In genomic region chr11:57713849-57714248, GRCh38 we compare ENCODE assay signal across 9 cellular contexts. TPM values are rescaled to one million over a fixed set of nuclear protein-coding genes. Genes with fewer than 3 reads are reported as not detected.
DNase-seq lines count a peak whose midpoint lies in the region; ATAC-seq, FAIRE-seq and TF ChIP-seq lines count a peak whose summit lies in the region.
"Had no signal": no experiment of that assay in that cellular context is flagged by ENCODE, and none has a peak within 500 bp of the region (broad histone marks: within the 10 kb centered on the region; RNA-seq: fewer than 3 reads in every experiment).

No MANE protein-coding gene starts in this region.

- H3K4me3 ChIP-seq in A673 (ENCODE audit: low read depth, low read length, poor library complexity, severe bottlenecking) (peak overlapping the region; percentile 73), HFF-Myc (replicated peaks; ENCODE audit: low read depth, low read length) (peak overlapping the region; percentile 100), GM12878 (peak overlapping the region; percentile 97)

- H3K27me3 Mint-ChIP-seq in memory B cell, result no peaks in the 10 kb centered on the region

- H3K9me3 Mint-ChIP-seq in memory B cell, result no peaks in the 10 kb centered on the region

- H3K36me3 ChIP-seq in A673 (ENCODE audit: insufficient read depth, low read length, poor library complexity, severe bottlenecking), result no peaks in the 10 kb centered on the region
- H3K36me3 ChIP-seq in GM12878 (ENCODE audit: control insufficient read depth in 2 of 2, insufficient read depth in 2 of 2, low read length in 1 of 2), result peaks cover 0 to 5% of the 10 kb centered on the region in 2 experiments; a peak in 1 of 4 replicates

- no peak for TF ChIP-seq RAD21 in GM12878 (IDR thresholded peaks at IDR 0.05; ENCODE audit: insufficient read depth, low read depth, low read length)

- no peak for DNase-seq in A673 (ENCODE audit: low spot score)
- DNase-seq in HFF-Myc (ENCODE audit: extremely low read depth, low read depth), result no peak
- no peak for DNase-seq in GM12878 (ENCODE audit: low read depth, low spot score)
- no peak for DNase-seq in memory B cell (ENCODE audit: low spot score in 2 of 2)
- no peak for DNase-seq in GM10266 (ENCODE audit: extremely low spot score)
- DNase-seq in NCI-H446 treated with DMSO at 0.1 percent for 48 hours (lab: John Stamatoyannopoulos, UW), result no peak

- RAD21 ChIA-PET in GM12878 (lab: Charles Lee; ENCODE audit: unreplicated experiment), result interaction anchor here (0.7 to 4.0 kb wide), 7 partner anchors 19 to 314 kb away, joined by 3 to 25 read pairs (median 3); no protein-coding TSS in a partner anchor

- peaks cover 19% of the 10 kb centered on the region for H3K4me1 Mint-ChIP-seq in memory B cell

- no peak for TF ChIP-seq EP300 in GM12878 (IDR thresholded peaks at IDR 0.05; ENCODE audit: borderline replicate concordance in 1 of 2, control insufficient read depth in 1 of 2, low read depth in 2 of 2, low read length in 2 of 2)

- peak overlapping the region; percentile 98 for H3K4me3 Mint-ChIP-seq in memory B cell

- peak overlapping the region; percentile 87 for H3K4me2 ChIP-seq in GM12878 (ENCODE audit: control insufficient read depth, insufficient read depth)

- TF ChIP-seq POLR2A in GM12878 (IDR thresholded peaks at IDR 0.05; ENCODE audit: low read depth, low read length), result no peak

- peaks cover 22% of the 10 kb centered on the region for H3K4me1 ChIP-seq in A673 (ENCODE audit: insufficient read depth, low read length, poor library complexity, severe bottlenecking)
- peaks cover 4% of the 10 kb centered on the region for H3K4me1 ChIP-seq in GM12878 (ENCODE audit: control insufficient read depth, insufficient read depth, low read length)

- H3K27ac Mint-ChIP-seq in memory B cell, result peak overlapping the region; percentile 95

- intact Hi-C loops in A673 (cut with micrococcal nuclease; ENCODE audit: unreplicated experiment) (loop anchor here (5.0 kb wide), 1 partner anchor 47 kb away; the partner anchor contains the start of gene ZDHHC5), GM12878 (cut with micrococcal nuclease; ENCODE audit: unreplicated experiment) (loop anchor here (5.0 kb wide), 1 partner anchor 147 kb away; the partner anchor contains the start of gene UBE2L6)

- H3K36me3 Mint-ChIP-seq in memory B cell, result peaks cover 14% of the 10 kb centered on the region

- in situ Hi-C loops in GM12878 (cut with MboI), result no loop called here

- no peaks in the 10 kb centered on the region for H3K27me3 ChIP-seq in A673 (replicated peaks; ENCODE audit: insufficient read depth, low read depth, low read length, poor library complexity)
- H3K27me3 ChIP-seq in GM12878 (replicated peaks in 1 of 2; ENCODE audit: control insufficient read depth in 2 of 2, insufficient read depth in 2 of 2, low read length in 1 of 2), result no peaks in the 10 kb centered on the region

- H3K9me3 ChIP-seq in A673 (ENCODE audit: low read depth, low read length, poor library complexity, severe bottlenecking), result no peaks in the 10 kb centered on the region
- no peaks in the 10 kb centered on the region for H3K9me3 ChIP-seq in GM12878 (replicated peaks; ENCODE audit: control insufficient read depth, insufficient read depth, low read length)

- SMC1A ChIA-PET in GM12878 (lab: Charles Lee; ENCODE audit: uncharacterized antibody, unreplicated experiment), result interaction anchor here (0.7 to 3.6 kb wide), 11 partner anchors 9 to 87 kb away, joined by 3 to 27 read pairs (median 4); partner anchors contain the start of genes CTNND1 and SELENOH

- BruUV-seq in A673 (replicated peaks; lab: Mats Ljungman, UMichigan) (no TSS peak), GM12878 (replicated peaks; lab: Mats Ljungman, UMichigan) (no TSS peak)

- FAIRE-seq in GM12878 (lab: Jason Lieb, UNC), result no peak

- 74% methylated on average over 2 of the region's 2 CpGs for whole genome bisulfite sequencing in GM12878 (ENCODE audit: insufficient coverage, insufficient replicate concordance, low lambda C conversion rate, missing lambda C conversion rate)

- ATAC-seq in GM12878, result no peak
- no peak for ATAC-seq in memory B cell (ENCODE audit: low read depth)
- ATAC-seq in HG03439 (IDR thresholded peaks at IDR 0.05; ENCODE audit: unreplicated experiment), result no peak
- ATAC-seq in GM18517 (IDR thresholded peaks at IDR 0.05; ENCODE audit: unreplicated experiment), result no peak

- no peaks in the 10 kb centered on the region for H4K20me1 ChIP-seq in GM12878 (ENCODE audit: control insufficient read depth, insufficient read depth)

- CTCF ChIA-PET in A673 (lab: Charles Lee), result no interaction called here
- CTCF ChIA-PET in GM12878 (lab: Yijun Ruan, JAX), result interaction anchor here (0.7 to 3.0 kb wide), 10 partner anchors 16 to 220 kb away, joined by 3 to 28 read pairs (median 5); partner anchors contain the start of gene UBE2L6

- H3K9ac ChIP-seq in GM12878 (ENCODE audit: control insufficient read depth, insufficient read depth, low read length), result peak overlapping the region; percentile 91; the same call in 1 of the 2 replicates

- TF ChIP-seq CTCF in A673 (conservative IDR thresholded peaks at IDR 0.05; ENCODE audit: low read depth, low read length) (no peak), HFF-Myc (IDR thresholded peaks at IDR 0.05; ENCODE audit: low read depth, low read length, missing control alignments) (no peak), GM12878 (IDR thresholded peaks at IDR 0.05 in 2 of 3, conservative IDR thresholded peaks at IDR 0.05 in 1 of 3; ENCODE audit: control insufficient read depth in 2 of 3, extremely low read depth in 1 of 3, insufficient read depth in 1 of 3, low read depth in 3 of 3, low read length in 3 of 3) (no peak), GM10266 (IDR thresholded peaks at IDR 0.05; ENCODE audit: control insufficient read depth, insufficient read depth, low read depth, missing control alignments) (no peak)

- H3K79me2 ChIP-seq in GM12878 (ENCODE audit: control insufficient read depth, insufficient read depth, low read length), result peaks cover 53% of the 10 kb centered on the region

- H3K27ac ChIP-seq in A673 (ENCODE audit: low read depth, low read length, poor library complexity, severe bottlenecking) (peak overlapping the region; percentile 90), GM12878 (ENCODE audit: control insufficient read depth, insufficient read depth) (no peak overlapping the region)

- POLR2A ChIA-PET in A673 (lab: Charles Lee; ENCODE audit: low non-redundant PET) (no interaction called here), GM12878 (lab: Charles Lee) (interaction anchor here (0.5 to 1.9 kb wide), 4 partner anchors 20 to 87 kb away, joined by 3 to 8 read pairs (median 6); partner anchors contain the start of gene SELENOH)

- H2AFZ ChIP-seq in GM12878 (ENCODE audit: control insufficient read depth, low read depth, low read length), result no peak overlapping the region

RNA-seq across cellular contexts. Expression of gene TMX2, which starts 1.5 kb away (rescaled TPM):
- 166 and 186 TPM in 2 replicates for total RNA-seq in A673 (2021)
- total RNA-seq in GM12878 (2013; cell fraction: nucleolus; rRNA removed), result 95.8 and 105 TPM in 2 replicates
- total RNA-seq in GM12878 (2014; rRNA removed), result 84.2 and 90.4 TPM in 2 replicates
- 73.1 and 74.9 TPM in 2 replicates for total RNA-seq in GM12878 (2014; rRNA removed; fragmentation: Illumina TruSeq; extraction: Trizol)
- 59.3 and 64.3 TPM in 2 replicates for total RNA-seq in GM12878 (2021)
- polyA plus RNA-seq in GM12878 (2011; ENCODE audit: low read depth), result 49.5 TPM
- 74.1 and 90.1 TPM in 2 replicates for polyA plus RNA-seq in GM12878 (2011; rRNA removed)
- polyA plus RNA-seq in GM12878 (2011; cell fraction: cytosol; rRNA removed), result 69.2 and 81.8 TPM in 2 replicates
- polyA plus RNA-seq in GM12878 (2011; cell fraction: nucleus; rRNA removed), result 122 and 147 TPM in 2 replicates
- polyA plus RNA-seq in GM12878 (2012), result 49.0 and 50.6 TPM in 2 replicates
- 93.2 and 102 TPM in 2 replicates for polyA plus RNA-seq in GM12878 (2014; fragmentation: Illumina TruSeq; extraction: Trizol)
- polyA plus RNA-seq in GM12878 (2014; fragmentation: Nextera tagmentation; extraction: Ambion mirVana), result 100 to 1,000 TPM; 107 to 128 TPM
- 66.4 and 82.7 TPM in 2 replicates for polyA plus RNA-seq in GM12878 (2014; rRNA removed)
- 100 to 1,000 TPM; 124 to 134 TPM for polyA plus RNA-seq in GM12878 (2016; fragmentation: Nextera tagmentation; extraction: Ambion mirVana)
- 109 and 113 TPM in 2 replicates for polyA minus RNA-seq in GM12878 (2011; rRNA and poly(A)+ RNA removed)
- 24.6 and 37.4 TPM in 2 replicates for polyA minus RNA-seq in GM12878 (2011; cell fraction: cytosol; rRNA and poly(A)+ RNA removed)
- 36.6 and 57.2 TPM in 2 replicates for polyA minus RNA-seq in GM12878 (2011; cell fraction: nucleus; rRNA and poly(A)+ RNA removed)

RNA-seq across cellular contexts. Expression of gene MED19, which starts 1.8 kb away (rescaled TPM):
- 35.4 and 43.6 TPM in 2 replicates for total RNA-seq in A673 (2021)
- total RNA-seq in GM12878 (2013; cell fraction: nucleolus; rRNA removed), result 8.6 and 11.4 TPM in 2 replicates
- total RNA-seq in GM12878 (2014; rRNA removed), result 16.7 and 17.5 TPM in 2 replicates
- 13.7 and 13.9 TPM in 2 replicates for total RNA-seq in GM12878 (2014; rRNA removed; fragmentation: Illumina TruSeq; extraction: Trizol)
- 12.5 and 14.1 TPM in 2 replicates for total RNA-seq in GM12878 (2021)
- polyA plus RNA-seq in GM12878 (2011; ENCODE audit: low read depth), result 9.1 TPM
- 16.0 and 20.1 TPM in 2 replicates for polyA plus RNA-seq in GM12878 (2011; rRNA removed)
- polyA plus RNA-seq in GM12878 (2011; cell fraction: cytosol; rRNA removed), result 23.2 and 41.1 TPM in 2 replicates
- polyA plus RNA-seq in GM12878 (2011; cell fraction: nucleus; rRNA removed), result 19.8 and 21.8 TPM in 2 replicates
- polyA plus RNA-seq in GM12878 (2012), result 16.0 and 16.3 TPM in 2 replicates
- 15.7 and 17.1 TPM in 2 replicates for polyA plus RNA-seq in GM12878 (2014; fragmentation: Illumina TruSeq; extraction: Trizol)
- polyA plus RNA-seq in GM12878 (2014; fragmentation: Nextera tagmentation; extraction: Ambion mirVana), result 1 to 10 TPM; 4.9 to 9.8 TPM
- 17.0 and 21.3 TPM in 2 replicates for polyA plus RNA-seq in GM12878 (2014; rRNA removed)
- 10 to 100 TPM; 25.6 to 28.2 TPM for polyA plus RNA-seq in GM12878 (2016; fragmentation: Nextera tagmentation; extraction: Ambion mirVana)
- polyA minus RNA-seq in GM12878 (2011; rRNA and poly(A)+ RNA removed), result 9.5 and 10.7 TPM in 2 replicates
- polyA minus RNA-seq in GM12878 (2011; cell fraction: cytosol; rRNA and poly(A)+ RNA removed), result 2.9 and 6.4 TPM in 2 replicates
- 5.9 and 10.7 TPM in 2 replicates for polyA minus RNA-seq in GM12878 (2011; cell fraction: nucleus; rRNA and poly(A)+ RNA removed)

RNA-seq across cellular contexts. Expression of gene SELENOH, which starts 27.4 kb away (rescaled TPM):
- total RNA-seq in A673 (2021) (192 and 212 TPM in 2 replicates), GM12878 (2014; rRNA removed) (223 and 232 TPM in 2 replicates), GM12878 (2014; rRNA removed; fragmentation: Illumina TruSeq; extraction: Trizol) (74.4 and 86.2 TPM in 2 replicates), GM12878 (2021) (261 and 269 TPM in 2 replicates)
- total RNA-seq in GM12878 (2013; cell fraction: nucleolus; rRNA removed), result 79.2 and 86.8 TPM in 2 replicates
- polyA plus RNA-seq in GM12878 (2011; ENCODE audit: low read depth), result 158 TPM
- polyA plus RNA-seq in GM12878 (2011; rRNA removed) (169 and 210 TPM in 2 replicates), GM12878 (2014; fragmentation: Illumina TruSeq; extraction: Trizol) (25.7 and 39.3 TPM in 2 replicates), GM12878 (2014; fragmentation: Nextera tagmentation; extraction: Ambion mirVana) (100 to 1,000 TPM in 1 of 2 experiments, 10 to 100 TPM in 1; 20.3 to 101 TPM), GM12878 (2014; rRNA removed) (277 and 283 TPM in 2 replicates), GM12878 (2016; fragmentation: Nextera tagmentation; extraction: Ambion mirVana) (100 to 1,000 TPM; 454 to 458 TPM)
- 235 and 244 TPM in 2 replicates for polyA plus RNA-seq in GM12878 (2011; cell fraction: cytosol; rRNA removed)
- 123 and 124 TPM in 2 replicates for polyA plus RNA-seq in GM12878 (2011; cell fraction: nucleus; rRNA removed)
- polyA plus RNA-seq in GM12878 (2012), result 179 and 212 TPM in 2 replicates
- 33.4 and 40.6 TPM in 2 replicates for polyA minus RNA-seq in GM12878 (2011; rRNA and poly(A)+ RNA removed)
- polyA minus RNA-seq in GM12878 (2011; cell fraction: cytosol; rRNA and poly(A)+ RNA removed), result 27.4 and 31.6 TPM in 2 replicates
- 45.9 and 63.9 TPM in 2 replicates for polyA minus RNA-seq in GM12878 (2011; cell fraction: nucleus; rRNA and poly(A)+ RNA removed)

RNA-seq across cellular contexts. Expression of gene BTBD18, which starts 37.8 kb away (rescaled TPM):
- total RNA-seq in A673 (2021) (not detected in 2 replicates), GM12878 (2014; rRNA removed) (0.05 TPM in 1 of 2 replicates, not detected in the other), GM12878 (2014; rRNA removed; fragmentation: Illumina TruSeq; extraction: Trizol) (not detected in 2 replicates), GM12878 (2021) (not detected in 2 replicates)
- not detected in 2 replicates for total RNA-seq in GM12878 (2013; cell fraction: nucleolus; rRNA removed)
- polyA plus RNA-seq in GM12878 (2011; ENCODE audit: low read depth), result 0.16 TPM
- polyA plus RNA-seq in GM12878 (2011; rRNA removed) (not detected in 2 replicates), GM12878 (2014; fragmentation: Illumina TruSeq; extraction: Trizol) (not detected in 2 replicates), GM12878 (2014; fragmentation: Nextera tagmentation; extraction: Ambion mirVana) (under 1 TPM; 0.05 to 0.11 TPM), GM12878 (2014; rRNA removed) (not detected in 2 replicates), GM12878 (2016; fragmentation: Nextera tagmentation; extraction: Ambion mirVana) (under 1 TPM; 0.28 to 0.58 TPM)
- polyA plus RNA-seq in GM12878 (2011; cell fraction: cytosol; rRNA removed), result not detected in 2 replicates
- polyA plus RNA-seq in GM12878 (2011; cell fraction: nucleus; rRNA removed), result not detected in 2 replicates
- 0.21 and 0.26 TPM in 2 replicates for polyA plus RNA-seq in GM12878 (2012)
- polyA minus RNA-seq in GM12878 (2011; rRNA and poly(A)+ RNA removed), result not detected in 2 replicates
- not detected in 2 replicates for polyA minus RNA-seq in GM12878 (2011; cell fraction: cytosol; rRNA and poly(A)+ RNA removed)
- not detected in 2 replicates for polyA minus RNA-seq in GM12878 (2011; cell fraction: nucleus; rRNA and poly(A)+ RNA removed)
- total RNA-seq: posterior vena cava had no signal

RNA-seq across cellular contexts. Expression of gene ZDHHC5, which starts 45.9 kb away (rescaled TPM):
- 72.9 and 76.9 TPM in 2 replicates for total RNA-seq in A673 (2021)
- 52.8 and 56.0 TPM in 2 replicates for total RNA-seq in GM12878 (2013; cell fraction: nucleolus; rRNA removed)
- 29.1 and 34.1 TPM in 2 replicates for total RNA-seq in GM12878 (2014; rRNA removed)
- 34.3 and 36.8 TPM in 2 replicates for total RNA-seq in GM12878 (2014; rRNA removed; fragmentation: Illumina TruSeq; extraction: Trizol)
- 59.9 and 61.3 TPM in 2 replicates for total RNA-seq in GM12878 (2021)
- 20.1 TPM for polyA plus RNA-seq in GM12878 (2011; ENCODE audit: low read depth)
- polyA plus RNA-seq in GM12878 (2011; rRNA removed), result 33.9 and 46.7 TPM in 2 replicates
- 45.0 and 56.7 TPM in 2 replicates for polyA plus RNA-seq in GM12878 (2011; cell fraction: cytosol; rRNA removed)
- polyA plus RNA-seq in GM12878 (2011; cell fraction: nucleus; rRNA removed), result 41.0 and 48.9 TPM in 2 replicates
- polyA plus RNA-seq in GM12878 (2012), result 27.1 and 33.2 TPM in 2 replicates
- 49.8 and 57.4 TPM in 2 replicates for polyA plus RNA-seq in GM12878 (2014; fragmentation: Illumina TruSeq; extraction: Trizol)
- 1 to 10 TPM; 3.9 to 7.3 TPM for polyA plus RNA-seq in GM12878 (2014; fragmentation: Nextera tagmentation; extraction: Ambion mirVana)
- polyA plus RNA-seq in GM12878 (2014; rRNA removed), result 48.5 and 54.4 TPM in 2 replicates
- polyA plus RNA-seq in GM12878 (2016; fragmentation: Nextera tagmentation; extraction: Ambion mirVana), result 10 to 100 TPM; 36.6 to 38.4 TPM
- 91.2 and 101 TPM in 2 replicates for polyA minus RNA-seq in GM12878 (2011; rRNA and poly(A)+ RNA removed)
- 24.2 and 31.4 TPM in 2 replicates for polyA minus RNA-seq in GM12878 (2011; cell fraction: cytosol; rRNA and poly(A)+ RNA removed)
- polyA minus RNA-seq in GM12878 (2011; cell fraction: nucleus; rRNA and poly(A)+ RNA removed), result 27.9 and 33.0 TPM in 2 replicates
